ENCODE assay signal across 1 cellular context in the genomic region with DNA sequence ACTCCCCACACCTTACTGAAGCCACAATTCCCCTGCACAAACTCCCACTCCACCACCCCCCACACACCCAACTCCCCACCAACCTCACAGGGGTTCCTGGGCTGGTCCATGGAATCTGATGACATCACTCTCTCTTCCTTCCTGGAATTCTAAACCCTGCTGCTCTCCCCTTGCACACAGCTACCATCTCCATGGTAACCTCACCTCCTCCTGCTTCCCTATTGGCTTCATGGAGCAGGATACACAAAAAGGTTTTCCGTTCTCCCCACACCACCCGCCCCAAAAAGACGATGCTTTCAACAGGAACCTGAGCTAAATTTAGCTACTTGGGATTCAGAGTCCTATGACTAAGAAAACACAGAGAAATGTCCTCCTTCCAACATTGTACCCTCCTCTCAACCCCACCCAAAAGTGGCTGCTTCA.
TF ChIP-seq lines count a peak whose summit lies in the region.

No MANE protein-coding gene starts in this region.

TF ChIP-seq in HEK293, 187 proteins besides CTCF, POLR2A, EP300 and RAD21 (continued from another document):
- TF ChIP-seq, protein P1, sequence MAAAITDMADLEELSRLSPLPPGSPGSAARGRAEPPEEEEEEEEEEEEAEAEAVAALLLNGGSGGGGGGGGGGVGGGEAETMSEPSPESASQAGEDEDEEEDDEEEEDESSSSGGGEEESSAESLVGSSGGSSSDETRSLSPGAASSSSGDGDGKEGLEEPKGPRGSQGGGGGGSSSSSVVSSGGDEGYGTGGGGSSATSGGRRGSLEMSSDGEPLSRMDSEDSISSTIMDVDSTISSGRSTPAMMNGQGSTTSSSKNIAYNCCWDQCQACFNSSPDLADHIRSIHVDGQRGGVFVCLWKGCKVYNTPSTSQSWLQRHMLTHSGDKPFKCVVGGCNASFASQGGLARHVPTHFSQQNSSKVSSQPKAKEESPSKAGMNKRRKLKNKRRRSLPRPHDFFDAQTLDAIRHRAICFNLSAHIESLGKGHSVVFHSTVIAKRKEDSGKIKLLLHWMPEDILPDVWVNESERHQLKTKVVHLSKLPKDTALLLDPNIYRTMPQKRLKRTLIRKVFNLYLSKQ (tag by site-specific recombination; IDR thresholded peaks at IDR 0.05; ENCODE audit: borderline replicate concordance), result no peak
- TF ChIP-seq, protein P2, sequence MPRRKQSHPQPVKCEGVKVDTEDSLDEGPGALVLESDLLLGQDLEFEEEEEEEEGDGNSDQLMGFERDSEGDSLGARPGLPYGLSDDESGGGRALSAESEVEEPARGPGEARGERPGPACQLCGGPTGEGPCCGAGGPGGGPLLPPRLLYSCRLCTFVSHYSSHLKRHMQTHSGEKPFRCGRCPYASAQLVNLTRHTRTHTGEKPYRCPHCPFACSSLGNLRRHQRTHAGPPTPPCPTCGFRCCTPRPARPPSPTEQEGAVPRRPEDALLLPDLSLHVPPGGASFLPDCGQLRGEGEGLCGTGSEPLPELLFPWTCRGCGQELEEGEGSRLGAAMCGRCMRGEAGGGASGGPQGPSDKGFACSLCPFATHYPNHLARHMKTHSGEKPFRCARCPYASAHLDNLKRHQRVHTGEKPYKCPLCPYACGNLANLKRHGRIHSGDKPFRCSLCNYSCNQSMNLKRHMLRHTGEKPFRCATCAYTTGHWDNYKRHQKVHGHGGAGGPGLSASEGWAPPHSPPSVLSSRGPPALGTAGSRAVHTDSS (tag by site-specific recombination; IDR thresholded peaks at IDR 0.05), result no peak
- TF ChIP-seq ZFP41 (tag by site-specific recombination; IDR thresholded peaks at IDR 0.05; ENCODE audit: borderline replicate concordance), result no peak
- TF ChIP-seq, protein P3, sequence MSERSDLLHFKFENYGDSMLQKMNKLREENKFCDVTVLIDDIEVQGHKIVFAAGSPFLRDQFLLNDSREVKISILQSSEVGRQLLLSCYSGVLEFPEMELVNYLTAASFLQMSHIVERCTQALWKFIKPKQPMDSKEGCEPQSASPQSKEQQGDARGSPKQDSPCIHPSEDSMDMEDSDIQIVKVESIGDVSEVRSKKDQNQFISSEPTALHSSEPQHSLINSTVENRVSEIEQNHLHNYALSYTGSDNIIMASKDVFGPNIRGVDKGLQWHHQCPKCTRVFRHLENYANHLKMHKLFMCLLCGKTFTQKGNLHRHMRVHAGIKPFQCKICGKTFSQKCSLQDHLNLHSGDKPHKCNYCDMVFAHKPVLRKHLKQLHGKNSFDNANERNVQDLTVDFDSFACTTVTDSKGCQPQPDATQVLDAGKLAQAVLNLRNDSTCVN (tag by site-specific recombination; optimal IDR thresholded peaks at IDR 0.05), result no peak
TF ChIP-seq in HEK293: peak in this region for 25.
